In genomic region chr6:143200035-143200770, GRCh38 we compare ENCODE assay signal across 1 cellular context.
TF ChIP-seq lines count a peak whose summit lies in the region.

No MANE protein-coding gene starts in this region.

TF ChIP-seq in GM12878, 131 proteins besides CTCF, POLR2A, EP300 and RAD21 (continued from another document):
- TF ChIP-seq E2F4 (IDR thresholded peaks at IDR 0.05; ENCODE audit: low read depth, low read length) = no peak
- no peak for TF ChIP-seq ZBTB11 (CRISPR knock-in tag; IDR thresholded peaks at IDR 0.05)
- TF ChIP-seq ZNF217 (IDR thresholded peaks at IDR 0.05) = no peak
- TF ChIP-seq LARP7 (IDR thresholded peaks at IDR 0.05) = no peak
- TF ChIP-seq RB1 (IDR thresholded peaks at IDR 0.05; ENCODE audit: borderline replicate concordance) = no peak
- no peak for TF ChIP-seq RFX5 (IDR thresholded peaks at IDR 0.05; ENCODE audit: low read depth, low read length)
